In the genomic region with DNA sequence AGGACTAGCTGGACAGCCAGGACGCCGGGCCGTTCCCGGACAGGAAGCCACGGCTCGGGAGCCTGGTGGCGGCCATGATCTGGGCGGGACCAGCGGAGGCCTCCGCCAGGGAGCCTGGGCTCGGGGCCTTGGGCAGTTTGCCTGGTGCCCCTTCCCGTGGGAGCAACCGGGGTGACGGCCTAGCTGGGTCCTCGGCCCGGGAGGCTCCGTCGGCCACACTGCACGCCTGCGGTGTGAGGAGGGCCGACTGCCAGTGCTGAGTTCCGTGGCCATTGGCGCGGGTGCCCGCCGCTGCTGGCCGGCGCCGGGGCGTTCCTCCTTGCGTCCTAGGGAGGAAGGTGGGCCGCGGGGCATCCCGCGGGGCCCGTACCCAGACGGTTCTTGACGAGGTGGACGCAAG, we compare ENCODE assay signal across 1 cellular context.
TF ChIP-seq lines count a peak whose summit lies in the region.

No MANE protein-coding gene starts in this region.

TF ChIP-seq in HEK293, 187 proteins besides CTCF, POLR2A, EP300 and RAD21 (continued from another document):
- peak; percentile 100 for TF ChIP-seq PRDM2 (tag by site-specific recombination; IDR thresholded peaks at IDR 0.05; ENCODE audit: borderline replicate concordance)
- peak; percentile 86 for TF ChIP-seq KLF10 (tag by site-specific recombination; IDR thresholded peaks at IDR 0.05)
- peak; percentile 60 for TF ChIP-seq ZNF394 (tag by site-specific recombination; IDR thresholded peaks at IDR 0.05; ENCODE audit: borderline replicate concordance)
- peak; percentile 72; the same call in 1 of the 2 replicates for TF ChIP-seq ZBTB11 (tag by site-specific recombination; conservative IDR thresholded peaks at IDR 0.05; ENCODE audit: low read depth)
- TF ChIP-seq ZNF561 (tag by site-specific recombination; IDR thresholded peaks at IDR 0.05; ENCODE audit: borderline replicate concordance), result peak; percentile 78; the same call in 1 of the 2 replicates
- peak; percentile 60; the same call in 1 of the 2 replicates for TF ChIP-seq MYNN (tag by site-specific recombination; IDR thresholded peaks at IDR 0.05; ENCODE audit: borderline replicate concordance)
- peak; percentile 98 for TF ChIP-seq ZNF121 (tag by site-specific recombination; IDR thresholded peaks at IDR 0.05)
- TF ChIP-seq ZBTB8A (tag by site-specific recombination; IDR thresholded peaks at IDR 0.05), result peak; percentile 84
- TF ChIP-seq ZFP37 (tag by site-specific recombination; IDR thresholded peaks at IDR 0.05), result peak; percentile 97
- peak; percentile 43; the same call in 1 of the 2 replicates for TF ChIP-seq ZNF76 (tag by site-specific recombination; IDR thresholded peaks at IDR 0.05; ENCODE audit: borderline replicate concordance, low read depth)
- TF ChIP-seq ZBTB17 (tag by site-specific recombination; IDR thresholded peaks at IDR 0.05), result peak; percentile 79
- TF ChIP-seq ZNF2 (tag by site-specific recombination; IDR thresholded peaks at IDR 0.05), result peak; percentile 68; the same call in 1 of the 2 replicates
- peak; percentile 91 for TF ChIP-seq ZBTB20 (tag by site-specific recombination; IDR thresholded peaks at IDR 0.05)
- peak; percentile 84; the same call in 1 of the 2 replicates for TF ChIP-seq BCL11B (tag by site-specific recombination; IDR thresholded peaks at IDR 0.05; ENCODE audit: low read depth)
- peak; percentile 98 for TF ChIP-seq ZBTB48 (tag by site-specific recombination; IDR thresholded peaks at IDR 0.05)
- TF ChIP-seq ZNF639 (tag by site-specific recombination; IDR thresholded peaks at IDR 0.05), result peak; percentile 56; the same call in 1 of the 2 replicates
- peak; percentile 63 for TF ChIP-seq PATZ1 (tag by site-specific recombination; IDR thresholded peaks at IDR 0.05)
- TF ChIP-seq YY1 (tag by site-specific recombination; IDR thresholded peaks at IDR 0.05), result peak; percentile 97
- peak; percentile 61 for TF ChIP-seq ZSCAN4 (tag by site-specific recombination; IDR thresholded peaks at IDR 0.05)
- TF ChIP-seq ZXDB (tag by site-specific recombination; IDR thresholded peaks at IDR 0.05), result peak; percentile 92
- peak; percentile 88 for TF ChIP-seq SP3 (tag by site-specific recombination; IDR thresholded peaks at IDR 0.05)
- TF ChIP-seq, protein P1, sequence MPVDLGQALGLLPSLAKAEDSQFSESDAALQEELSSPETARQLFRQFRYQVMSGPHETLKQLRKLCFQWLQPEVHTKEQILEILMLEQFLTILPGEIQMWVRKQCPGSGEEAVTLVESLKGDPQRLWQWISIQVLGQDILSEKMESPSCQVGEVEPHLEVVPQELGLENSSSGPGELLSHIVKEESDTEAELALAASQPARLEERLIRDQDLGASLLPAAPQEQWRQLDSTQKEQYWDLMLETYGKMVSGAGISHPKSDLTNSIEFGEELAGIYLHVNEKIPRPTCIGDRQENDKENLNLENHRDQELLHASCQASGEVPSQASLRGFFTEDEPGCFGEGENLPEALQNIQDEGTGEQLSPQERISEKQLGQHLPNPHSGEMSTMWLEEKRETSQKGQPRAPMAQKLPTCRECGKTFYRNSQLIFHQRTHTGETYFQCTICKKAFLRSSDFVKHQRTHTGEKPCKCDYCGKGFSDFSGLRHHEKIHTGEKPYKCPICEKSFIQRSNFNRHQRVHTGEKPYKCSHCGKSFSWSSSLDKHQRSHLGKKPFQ (tag by site-specific recombination; IDR thresholded peaks at IDR 0.05), result peak; percentile 88; the same call in 1 of the 2 replicates
- peak; percentile 51; the same call in 1 of the 2 replicates for TF ChIP-seq ZIC2 (tag by site-specific recombination; IDR thresholded peaks at IDR 0.05)
- TF ChIP-seq ZNF501 (tag by site-specific recombination; IDR thresholded peaks at IDR 0.05), result 0 out of 2 replicates have a peak, but pooled peaks have one; percentile 25
- TF ChIP-seq KLF7 (tag by site-specific recombination; IDR thresholded peaks at IDR 0.05; ENCODE audit: borderline replicate concordance), result peak; percentile 78
